26 cellular contexts compared by ENCODE assay signal in the genomic region with DNA sequence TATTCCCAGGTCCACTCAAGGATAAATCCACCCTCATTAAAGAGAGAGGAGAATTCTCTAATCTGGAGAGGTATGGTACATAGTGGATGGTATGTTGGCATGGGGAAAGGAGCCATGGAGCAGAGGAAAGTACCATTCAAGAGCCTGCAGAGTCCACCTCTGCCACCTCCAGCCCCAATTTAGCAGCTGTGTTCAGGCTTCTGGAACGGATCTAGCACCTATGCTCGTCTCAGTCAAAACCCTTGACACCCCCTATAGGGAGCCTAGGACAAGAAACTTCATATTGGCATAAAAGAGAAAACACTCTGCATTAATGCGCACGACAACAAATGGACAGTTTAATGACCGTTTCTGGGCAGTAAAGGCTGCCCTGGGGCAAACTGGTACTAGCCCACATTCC.
"Had no signal": no experiment of that assay in that cellular context is flagged by ENCODE, and none has a peak within 500 bp of the region (broad histone marks: within the 10 kb centered on the region; RNA-seq: fewer than 3 reads in every experiment).

No MANE protein-coding gene starts in this region.

- H3K4me1 Mint-ChIP-seq: immature natural killer cell; mesothelial cell of epicardium; naive B cell; naive thymus-derived CD8-positive, alpha-beta T cell had no signal

- H3K27ac Mint-ChIP-seq: dendritic cell treated with granulocyte-macrophage colony-stimulating factor and Interleukin-4, amounts not matched to agents 40 ng/mL and 50 ng/mL, for 4 days; effector memory CD8-positive, alpha-beta T cell; endodermal cell; immature natural killer cell; mesothelial cell of epicardium; naive B cell; naive thymus-derived CD8-positive, alpha-beta T cell had no signal

- DNase-seq: colonic mucosa; cortex of kidney; effector CD8-positive, alpha-beta T cell; effector memory CD8-positive, alpha-beta T cell; endodermal cell; erythroblast; esophagus squamous epithelium; foreskin fibroblast; foreskin melanocyte; gastrocnemius medialis; glutamatergic neuron; head of caudate nucleus; hypothalamus; immature natural killer cell; islet precursor cell; kidney; kidney glomerular epithelial cell; left lung; lower lobe of right lung; mesenchymal stem cell; mucosa of descending colon; naive B cell; naive thymus-derived CD8-positive, alpha-beta T cell had no signal

- H3K4me3 Mint-ChIP-seq: dendritic cell treated with granulocyte-macrophage colony-stimulating factor and Interleukin-4, amounts not matched to agents 40 ng/mL and 50 ng/mL, for 4 days; effector memory CD8-positive, alpha-beta T cell; endodermal cell; immature natural killer cell; mesothelial cell of epicardium; naive B cell; naive thymus-derived CD8-positive, alpha-beta T cell had no signal

- H3K9me3 Mint-ChIP-seq: dendritic cell treated with granulocyte-macrophage colony-stimulating factor and Interleukin-4, amounts not matched to agents 40 ng/mL and 50 ng/mL, for 4 days; effector memory CD8-positive, alpha-beta T cell; endodermal cell; immature natural killer cell; mesothelial cell of epicardium; naive thymus-derived CD8-positive, alpha-beta T cell had no signal

- ATAC-seq: effector memory CD8-positive, alpha-beta T cell; esophagus mucosa; gastrocnemius medialis; left lung; lower lobe of right lung; mucosa of descending colon; naive thymus-derived CD8-positive, alpha-beta T cell had no signal

- H3K27me3 Mint-ChIP-seq: dendritic cell treated with granulocyte-macrophage colony-stimulating factor and Interleukin-4, amounts not matched to agents 40 ng/mL and 50 ng/mL, for 4 days had no signal

- H3K36me3 Mint-ChIP-seq: immature natural killer cell; mesothelial cell of epicardium; naive B cell; naive thymus-derived CD8-positive, alpha-beta T cell had no signal
